ENCODE assay signal across 1 cellular context in the genomic region with DNA sequence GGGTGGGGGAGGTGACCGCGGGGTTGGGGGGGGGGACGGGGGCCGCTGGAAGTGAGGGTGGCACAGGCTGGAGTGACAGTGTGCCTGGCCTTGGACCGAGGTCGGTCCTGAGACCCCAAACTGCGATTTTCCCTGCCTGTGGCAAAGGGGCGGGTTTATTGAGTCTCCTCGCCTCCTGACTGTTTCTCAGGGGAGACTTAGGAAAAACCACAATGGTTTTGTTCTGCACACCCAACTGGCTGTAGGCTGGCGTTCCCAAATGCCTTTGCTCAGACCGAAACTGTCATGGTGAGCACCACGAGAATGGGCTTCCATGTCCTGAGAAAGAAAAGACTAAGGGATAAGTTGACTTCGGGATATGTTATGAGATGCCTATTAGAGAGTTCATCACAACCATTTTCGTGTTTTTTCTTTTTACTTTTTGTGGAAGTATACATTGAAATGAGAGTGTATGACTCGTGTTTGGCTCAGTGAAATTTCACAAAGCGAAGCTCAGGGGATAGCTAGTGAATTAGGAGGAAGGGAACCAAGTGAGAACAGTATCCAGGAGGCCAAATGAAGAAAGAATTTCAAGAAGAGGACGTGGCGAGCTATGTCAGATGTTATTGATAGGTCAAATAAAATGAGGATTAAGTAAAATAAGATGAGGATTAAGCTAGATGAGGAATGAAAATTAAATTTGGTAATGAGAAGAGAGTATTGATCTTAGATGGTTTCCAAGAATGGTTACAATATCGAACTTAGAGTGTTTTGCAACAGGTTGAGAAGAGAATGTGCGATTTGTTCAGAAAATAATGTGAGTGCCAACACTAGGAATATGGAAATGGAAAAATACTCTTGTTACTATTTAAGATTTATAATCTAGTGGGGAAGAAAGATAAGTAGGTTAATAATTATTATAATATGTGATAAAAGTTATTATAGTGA.
TF ChIP-seq lines count a peak whose summit lies in the region.

No MANE protein-coding gene starts in this region.

TF ChIP-seq in GM12878, 131 proteins besides CTCF, POLR2A, EP300 and RAD21:
- TF ChIP-seq ZNF687 (IDR thresholded peaks at IDR 0.05) (no peak), CUX1 (IDR thresholded peaks at IDR 0.05; ENCODE audit: insufficient replicate concordance, low read depth, low read length) (no peak), CBFB (IDR thresholded peaks at IDR 0.05; ENCODE audit: low read depth) (no peak), ATF7 (IDR thresholded peaks at IDR 0.05; ENCODE audit: low read depth) (no peak)
- TF ChIP-seq, protein P1, sequence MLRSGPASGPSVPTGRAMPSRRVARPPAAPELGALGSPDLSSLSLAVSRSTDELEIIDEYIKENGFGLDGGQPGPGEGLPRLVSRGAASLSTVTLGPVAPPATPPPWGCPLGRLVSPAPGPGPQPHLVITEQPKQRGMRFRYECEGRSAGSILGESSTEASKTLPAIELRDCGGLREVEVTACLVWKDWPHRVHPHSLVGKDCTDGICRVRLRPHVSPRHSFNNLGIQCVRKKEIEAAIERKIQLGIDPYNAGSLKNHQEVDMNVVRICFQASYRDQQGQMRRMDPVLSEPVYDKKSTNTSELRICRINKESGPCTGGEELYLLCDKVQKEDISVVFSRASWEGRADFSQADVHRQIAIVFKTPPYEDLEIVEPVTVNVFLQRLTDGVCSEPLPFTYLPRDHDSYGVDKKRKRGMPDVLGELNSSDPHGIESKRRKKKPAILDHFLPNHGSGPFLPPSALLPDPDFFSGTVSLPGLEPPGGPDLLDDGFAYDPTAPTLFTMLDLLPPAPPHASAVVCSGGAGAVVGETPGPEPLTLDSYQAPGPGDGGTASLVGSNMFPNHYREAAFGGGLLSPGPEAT (IDR thresholded peaks at IDR 0.05; ENCODE audit: low read depth), result 0 out of 2 replicates have a peak, but pooled peaks have one; percentile 19
TF ChIP-seq in GM12878: peak in this region for 1.
